Comparison of ENCODE assay signal across 23 cellular contexts in genomic region chr10:12663863-12664262, GRCh38.
"Had no signal": no experiment of that assay in that cellular context is flagged by ENCODE, and none has a peak within 500 bp of the region (broad histone marks: within the 10 kb centered on the region; RNA-seq: fewer than 3 reads in every experiment).

No MANE protein-coding gene starts in this region.

- H3K4me3 ChIP-seq: adrenal gland, breast epithelium, MG63 had no signal

- DNase-seq: activated CD4-positive, alpha-beta T cell treated with anti-CD3 and anti-CD28 coated beads for 4 hours; activated CD8-positive, alpha-beta memory T cell treated with anti-CD3 and anti-CD28 coated beads, Interleukin-2, amount 50 U/mL, for 4 hours; activated CD8-positive, alpha-beta T cell treated with anti-CD3 and anti-CD28 coated beads for 36 hours; activated gamma-delta T cell treated with Interleukin-2 at 50 U/mL for 16 hours; activated naive CD4-positive, alpha-beta T cell treated with anti-CD3 and anti-CD28 coated beads, Interleukin-2, amount 10 ng/mL, durations not matched to agents 7 days and 5 days; activated naive CD8-positive, alpha-beta T cell treated with anti-CD3 and anti-CD28 coated beads for 36 hours; activated T-cell treated with anti-CD3 and anti-CD28 coated beads, Interleukin-2, amount 50 U/mL, for 72 hours; adrenal gland; anterior cingulate cortex; KG1; MG63; MV-4-11; NCI-H1092 treated with DMSO at 0.1 percent for 48 hours; NCI-H1417 treated with DMSO at 0.1 percent for 48 hours; NCI-H187; NCI-H2171; NCI-H226; NCI-H526; NCI-H774; SHP77 treated with DMSO at 0.1 percent for 48 hours had no signal

- H3K9me3 ChIP-seq: adrenal gland, breast epithelium had no signal

- H3K4me1 ChIP-seq: adrenal gland, breast epithelium had no signal

- H3K36me3 ChIP-seq: adrenal gland, breast epithelium, MG63 had no signal

- H3K27me3 ChIP-seq: adrenal gland, breast epithelium, MG63 had no signal

- ATAC-seq: activated CD4-positive, CD25-positive, alpha-beta regulatory T cell treated with anti-CD3 and anti-CD28 coated beads, Interleukin-2, amount 50 U/mL, for 24 hours; activated CD8-positive, alpha-beta T cell treated with anti-CD3 and anti-CD28 coated beads for 36 hours; activated T-cell treated with anti-CD3 and anti-CD28 coated beads, Interleukin-2, amount 50 U/mL, for 72 hours had no signal

- FAIRE-seq: RCC 7860 had no signal

- H3K27ac ChIP-seq: adrenal gland, breast epithelium had no signal
